In the genomic region with DNA sequence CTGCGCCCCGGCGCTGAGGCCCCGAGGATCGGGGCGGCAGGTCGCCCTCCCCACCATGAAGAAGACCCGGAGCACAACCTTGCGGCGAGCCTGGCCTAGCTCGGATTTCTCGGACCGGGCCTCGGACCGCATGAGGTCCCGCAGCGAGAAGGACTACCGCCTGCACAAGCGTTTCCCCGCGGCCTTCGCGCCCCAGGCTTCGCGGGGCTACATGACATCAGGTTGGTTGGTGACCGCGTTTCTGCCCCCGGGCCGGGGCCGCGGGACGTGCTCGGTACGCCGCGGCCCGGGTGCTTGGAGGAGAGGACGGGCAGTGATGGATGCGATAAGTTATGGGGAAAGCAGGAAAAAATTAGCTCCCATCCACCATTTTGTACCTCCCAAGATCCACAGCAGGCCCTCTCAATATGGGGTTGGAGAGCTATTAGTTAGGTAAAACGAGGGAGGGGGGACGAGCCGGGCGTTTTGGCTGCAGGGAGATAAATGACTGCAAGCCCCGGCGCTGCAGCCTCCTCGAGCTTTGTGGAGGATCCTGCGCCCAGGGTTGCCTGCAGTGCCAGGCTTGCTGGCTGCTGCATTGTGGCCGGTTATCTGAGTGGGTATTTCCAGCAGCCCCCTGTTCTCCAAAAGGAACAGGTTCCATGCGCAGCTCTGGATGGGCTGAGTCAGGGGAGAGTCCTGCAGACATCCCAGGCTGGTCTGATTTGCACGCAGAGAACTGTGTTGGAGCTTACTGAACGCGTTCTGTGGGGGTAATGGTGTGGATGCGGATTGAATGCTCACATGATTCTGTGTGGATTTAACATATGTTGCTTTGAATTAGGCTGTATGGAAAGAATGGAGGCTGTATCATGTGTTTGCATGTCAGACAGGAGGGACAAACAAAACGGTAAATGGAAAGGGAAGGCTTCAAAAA, we compare ENCODE assay signal across 9 cellular contexts. TPM values are rescaled to one million over a fixed set of nuclear protein-coding genes. Genes with fewer than 3 reads are reported as not detected.
DNase-seq lines count a peak whose midpoint lies in the region; ATAC-seq and TF ChIP-seq lines count a peak whose summit lies in the region.
"Had no signal": no experiment of that assay in that cellular context is flagged by ENCODE, and none has a peak within 500 bp of the region (broad histone marks: within the 10 kb centered on the region; RNA-seq: fewer than 3 reads in every experiment).

No MANE protein-coding gene starts in this region.

- TF ChIP-seq EP300 in SK-N-SH (IDR thresholded peaks at IDR 0.05; ENCODE audit: borderline replicate concordance in 1 of 2, low read depth in 1 of 2, low read length in 1 of 2) = no peak

- no peaks in the 10 kb centered on the region for H3K79me2 ChIP-seq in SK-N-SH (ENCODE audit: insufficient read depth)
- peaks cover 10% of the 10 kb centered on the region for H3K79me2 ChIP-seq in trophoblast cell (ENCODE audit: control insufficient read depth, insufficient read depth, low read length, poor library complexity)

- no peaks in the 10 kb centered on the region for H3K36me3 Mint-ChIP-seq in CD4-positive, alpha-beta T cell (ENCODE audit: low read depth)

- peak overlapping the region in 1 of 2 experiments; percentile 95; a peak in 2 of 4 replicates for H3K27ac ChIP-seq in SK-N-SH (ENCODE audit: low read depth in 2 of 2, low read length in 1 of 2)
- H3K27ac ChIP-seq in right atrium auricular region = peak overlapping the region; percentile 87 to 90
- no peak overlapping the region for H3K27ac ChIP-seq in trophoblast cell (ENCODE audit: low read depth, low read length)
- H3K27ac ChIP-seq in CD4-positive, alpha-beta T cell (ENCODE audit: low read depth, low read length) = no peak overlapping the region

- peak overlapping the region; percentile 68 for H4K12ac ChIP-seq in trophoblast cell (ENCODE audit: low read depth, low read length)

- DNase-seq in SK-N-SH (peak; percentile 72), right atrium auricular region (ENCODE audit: low spot score) (no peak), trophoblast cell (peak in 1 of 2 donors; percentile 19), HK-2 (ENCODE audit: unreplicated experiment) (no peak), SW480 (ENCODE audit: low spot score) (no peak)
- DNase-seq in CD4-positive, alpha-beta T cell = no peak
- DNase-seq: RPMI8226 had no signal

- peak overlapping the region; percentile 46; the same call in 1 of the 2 replicates for H2AFZ ChIP-seq in SK-N-SH (ENCODE audit: low read depth)
- H2AFZ ChIP-seq in trophoblast cell (ENCODE audit: insufficient read depth, low read length, poor library complexity) = peak overlapping the region; percentile 92

- peaks cover 5% of the 10 kb centered on the region for H3K4me1 Mint-ChIP-seq in CD4-positive, alpha-beta T cell (ENCODE audit: low read depth)

- no peak overlapping the region for H3K4me3 Mint-ChIP-seq in CD4-positive, alpha-beta T cell

- H3K9me2 ChIP-seq in SK-N-SH = no peaks in the 10 kb centered on the region

- no peak overlapping the region for H2BK12ac ChIP-seq in trophoblast cell (ENCODE audit: low read length)

- WGBS in SK-N-SH (ENCODE audit: low lambda C conversion rate) = 19% methylated on average over 22 of the region's 54 CpGs
- WGBS in trophoblast cell (ENCODE audit: extremely low coverage, insufficient coverage, insufficient read length) = no CpG with 5 or more reads among the region's 54 CpGs

- H3K27me3 Mint-ChIP-seq in CD4-positive, alpha-beta T cell = peaks cover 28% of the 10 kb centered on the region

- H3K9me3 Mint-ChIP-seq in CD4-positive, alpha-beta T cell = no peaks in the 10 kb centered on the region

- no peak for ATAC-seq in CD4-positive, alpha-beta T cell (ENCODE audit: poor library complexity)
- no peak for ATAC-seq in HG03095 (IDR thresholded peaks at IDR 0.05; ENCODE audit: unreplicated experiment)

- H3K14ac ChIP-seq in trophoblast cell (ENCODE audit: low read length) = peak overlapping the region; percentile 69

- H4K20me1 ChIP-seq in SK-N-SH (ENCODE audit: insufficient read depth) = no peaks in the 10 kb centered on the region

- H3K4me1 ChIP-seq in ES-I3 (ENCODE audit: insufficient read depth, low read length) (no peaks in the 10 kb centered on the region), SK-N-SH (ENCODE audit: control insufficient read depth in 1 of 2, insufficient read depth in 2 of 2, low read depth in 1 of 2, low read length in 1 of 2) (peaks cover 0 to 10% of the 10 kb centered on the region in 2 experiments; a peak in 2 of 4 replicates), right atrium auricular region (peaks cover 0 to 27% of the 10 kb centered on the region in 2 donors), trophoblast cell (ENCODE audit: control insufficient read depth in 1 of 2, insufficient read depth in 2 of 2, low read length in 2 of 2) (peaks cover 2 to 10% of the 10 kb centered on the region in 2 experiments)

- H2AK5ac ChIP-seq in trophoblast cell (ENCODE audit: low read length) = no peak overlapping the region

- no peaks in the 10 kb centered on the region for H3F3A ChIP-seq in SK-N-SH (replicated peaks; ENCODE audit: insufficient read depth)

- H4K91ac ChIP-seq in trophoblast cell (ENCODE audit: low read depth, low read length) = peak overlapping the region; percentile 78

- H3K9ac ChIP-seq in ES-I3 (ENCODE audit: low read depth, low read length) (peak overlapping the region; percentile 64), SK-N-SH (no peak overlapping the region), trophoblast cell (ENCODE audit: low read length) (peak overlapping the region; percentile 79)

- intact Hi-C loops in CD4-positive, alpha-beta T cell (cut with DNase I, micrococcal nuclease) = no loop called here

- H3K4me2 ChIP-seq in SK-N-SH = peak overlapping the region; percentile 55; the same call in 1 of the 2 replicates
- peak overlapping the region; percentile 99 for H3K4me2 ChIP-seq in trophoblast cell (ENCODE audit: low read length)

- peak overlapping the region; percentile 67 for H4K8ac ChIP-seq in trophoblast cell (ENCODE audit: low read depth, low read length)

- no peak; the same call in 1 of the 2 replicates for TF ChIP-seq RAD21 in SK-N-SH (IDR thresholded peaks at IDR 0.05; ENCODE audit: low read length)

- H3K4me3 ChIP-seq in SK-N-SH (ENCODE audit: low read depth in 2 of 2, low read length in 1 of 2) (peak overlapping the region; percentile 39 to 58; a peak in 3 of 4 replicates), right atrium auricular region (peak overlapping the region; percentile 71 to 75), trophoblast cell (ENCODE audit: low read depth, low read length) (peak overlapping the region; percentile 95)

- peaks cover 46% of the 10 kb centered on the region for H3K27me3 ChIP-seq in SK-N-SH (ENCODE audit: insufficient read depth)
- no peaks in the 10 kb centered on the region for H3K27me3 ChIP-seq in right atrium auricular region
- no peaks in the 10 kb centered on the region for H3K27me3 ChIP-seq in trophoblast cell (ENCODE audit: insufficient read depth, low read length)
- H3K27me3 ChIP-seq in CD4-positive, alpha-beta T cell (ENCODE audit: control insufficient read depth, insufficient read depth, low read length) = peaks cover 55% of the 10 kb centered on the region

- H3K36me3 ChIP-seq in ES-I3 (ENCODE audit: insufficient read depth, low read length) (no peaks in the 10 kb centered on the region), SK-N-SH (replicated peaks in 1 of 2; ENCODE audit: control insufficient read depth in 1 of 2, insufficient read depth in 2 of 2, low read length in 1 of 2) (no peaks in the 10 kb centered on the region), right atrium auricular region (no peaks in the 10 kb centered on the region), trophoblast cell (ENCODE audit: control insufficient read depth in 1 of 2, insufficient read depth in 2 of 2, low read length in 2 of 2) (no peaks in the 10 kb centered on the region)

- TF ChIP-seq CTCF in SK-N-SH (IDR thresholded peaks at IDR 0.05) (no peak), right atrium auricular region (IDR thresholded peaks at IDR 0.05) (no peak)
- TF ChIP-seq CTCF in CD4-positive, alpha-beta T cell (IDR thresholded peaks at IDR 0.05) = no peak

- no peak overlapping the region for H3K23ac ChIP-seq in trophoblast cell (ENCODE audit: low read length)

- peaks cover 13% of the 10 kb centered on the region for H3K79me1 ChIP-seq in trophoblast cell (ENCODE audit: low read length)

- no peak overlapping the region for H2BK120ac ChIP-seq in trophoblast cell (ENCODE audit: insufficient read depth, low read length, poor library complexity)

- H3K27ac Mint-ChIP-seq in CD4-positive, alpha-beta T cell = no peak overlapping the region

- peak overlapping the region; percentile 27 for H2BK5ac ChIP-seq in trophoblast cell (ENCODE audit: low read depth, low read length, poor library complexity)

- CTCF ChIA-PET in SK-N-SH (lab: Yijun Ruan, JAX) = interaction anchor here (0.6 to 6.8 kb wide), 9 partner anchors 15 to 261 kb away, joined by 3 to 64 read pairs (median 3); no protein-coding TSS in a partner anchor
- CTCF ChIA-PET in CD4-positive, alpha-beta T cell (lab: Charles Lee) = no interaction called here

- POLR2A ChIA-PET in SK-N-SH (lab: Yijun Ruan, JAX) = interaction anchor here (0.8 to 3.2 kb wide), 12 partner anchors 12 to 193 kb away, joined by 3 to 19 read pairs (median 4); no protein-coding TSS in a partner anchor
- POLR2A ChIA-PET in CD4-positive, alpha-beta T cell (lab: Charles Lee) = no interaction called here

- peak overlapping the region; percentile 75 for H3K4ac ChIP-seq in trophoblast cell (ENCODE audit: low read depth, low read length)

- peak overlapping the region; percentile 97 for H3K18ac ChIP-seq in trophoblast cell (ENCODE audit: low read length)

- H3K9me3 ChIP-seq in ES-I3 (ENCODE audit: control insufficient read depth, insufficient read depth, low read length) (peaks cover 10% of the 10 kb centered on the region), SK-N-SH (no peaks in the 10 kb centered on the region), right atrium auricular region (no peaks in the 10 kb centered on the region), trophoblast cell (ENCODE audit: insufficient read depth, low read depth, low read length) (peaks cover 4% of the 10 kb centered on the region)
- no peaks in the 10 kb centered on the region for H3K9me3 ChIP-seq in CD4-positive, alpha-beta T cell (ENCODE audit: control insufficient read depth, low read length)

TF ChIP-seq in SK-N-SH, 30 proteins besides CTCF, POLR2A, EP300 and RAD21 (continues in another document):
- no peak for TF ChIP-seq MEF2A (IDR thresholded peaks at IDR 0.05; ENCODE audit: borderline replicate concordance, low read depth)
- TF ChIP-seq FOXJ3 (CRISPR knock-in tag; IDR thresholded peaks at IDR 0.05) = 0 out of 2 replicates have a peak, but pooled peaks have one; percentile 28

RNA-seq across cellular contexts. Expression of gene STOX2, which starts 1.9 kb away (rescaled TPM):
- polyA plus RNA-seq in SK-N-SH (2012; rRNA removed) = 0.16 and 0.49 TPM in 2 replicates
- polyA plus RNA-seq in SK-N-SH (2012; cell fraction: cytosol; rRNA removed) = 0.27 and 0.43 TPM in 2 replicates
- 0.43 and 1.5 TPM in 2 replicates for polyA plus RNA-seq in SK-N-SH (2012; cell fraction: nucleus; rRNA removed)
- 10 to 100 TPM; 18.5 to 25.8 TPM for total RNA-seq in right atrium auricular region
- 5.0 and 5.4 TPM in 2 replicates for polyA plus RNA-seq in trophoblast cell (2013)
- not detected for total RNA-seq in CD4-positive, alpha-beta T cell

Comparison
In these comparisons a context has a peak if more than half of its experiments do, and no peak if none do; other contexts are left out.
1. H3K27ac ChIP-seq: peak in right atrium auricular region (2 of 2); none in trophoblast cell (single experiment) and CD4-positive, alpha-beta T cell (single experiment).
2. RNA of gene STOX2, which starts 1.9 kb away (total RNA-seq): 18.5 to 25.8 TPM in right atrium auricular region; not detected in CD4-positive, alpha-beta T cell; every median in the first group is over 10 times any median in the second.
3. Peak in every context shown above with its lines, with median percentiles within 50 percentile points of each other: H3K4me3 ChIP-seq.